9 cellular contexts compared by ENCODE assay signal in the genomic region with DNA sequence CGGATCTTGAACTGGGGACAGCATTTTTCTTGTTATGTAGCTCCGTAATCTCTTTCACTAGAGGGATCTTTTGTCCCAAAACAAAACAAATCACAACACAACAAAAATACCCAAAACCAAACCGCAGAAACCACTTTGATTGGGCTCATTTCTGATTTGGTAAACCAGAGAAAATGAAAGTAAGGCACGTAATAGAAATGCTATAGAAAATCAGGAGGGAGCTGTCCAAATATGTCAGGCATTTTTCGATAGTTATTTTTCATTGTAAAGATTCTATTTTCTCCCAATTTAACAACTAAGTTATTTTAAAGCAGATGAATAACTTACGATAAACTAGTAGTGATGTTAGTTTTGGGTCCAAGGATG. TPM values are rescaled to one million over a fixed set of nuclear protein-coding genes. Genes with fewer than 3 reads are reported as not detected.
A peak's percentile ranks its signal among the peaks of the same experiment; 100 is the strongest.
DNase-seq lines count a peak whose midpoint lies in the region; ATAC-seq and TF ChIP-seq lines count a peak whose summit lies in the region.
"Had no signal": no experiment of that assay in that cellular context is flagged by ENCODE, and none has a peak within 500 bp of the region (broad histone marks: within the 10 kb centered on the region; RNA-seq: fewer than 3 reads in every experiment).

No MANE protein-coding gene starts in this region.

- no peaks in the 10 kb centered on the region for H3K36me3 Mint-ChIP-seq in T-helper 2 cell treated with Interferon-gamma antibody and Interleukin-4, amounts not matched to agents 5 μg/mL and 100 μg/mL, for 36 hours (ENCODE audit: low read depth)

- H3K27me3 ChIP-seq in GM23248 (replicated peaks; ENCODE audit: insufficient read depth) (peaks cover 10% of the 10 kb centered on the region; the same call in 1 of the 2 replicates), gastrocnemius medialis (peaks cover 47 to 53% (median 52%) of the 10 kb centered on the region in 3 donors)

- peaks cover 12% of the 10 kb centered on the region for H3K4me1 Mint-ChIP-seq in T-helper 2 cell treated with Interferon-gamma antibody and Interleukin-4, amounts not matched to agents 5 μg/mL and 100 μg/mL, for 36 hours (ENCODE audit: low read depth)

- no peaks in the 10 kb centered on the region for H3K9me3 Mint-ChIP-seq in T-helper 2 cell treated with Interferon-gamma antibody and Interleukin-4, amounts not matched to agents 5 μg/mL and 100 μg/mL, for 36 hours

- in situ Hi-C loops in GM23248 (cut with MboI) = loop anchor here (25.0 kb wide), 1 partner anchor 818 kb away; no protein-coding TSS in a partner anchor
- in situ Hi-C loops in gastrocnemius medialis (cut with MboI; ENCODE audit: low sequenced_read_pairs in 4 of 4) = no loop called here

- H3K4me3 ChIP-seq in GM23248 (peak overlapping the region; percentile 83), fibroblast of pulmonary artery (replicated peaks; ENCODE audit: low read depth, low read length) (peak overlapping the region; percentile 53), gastrocnemius medialis (peak overlapping the region; percentile 78 to 96 (median 85))

- H3K4me1 ChIP-seq in GM23248 (ENCODE audit: insufficient read depth) (no peaks in the 10 kb centered on the region), gastrocnemius medialis (peaks cover 10 to 21% of the 10 kb centered on the region in 2 donors)

- H4K20me1 ChIP-seq in GM23248 (ENCODE audit: insufficient read depth) = no peaks in the 10 kb centered on the region

- CTCF ChIA-PET in GM10248 (lab: Yijun Ruan, JAX) = interaction anchor here (1.2 to 2.9 kb wide), 2 partner anchors 9 to 12 kb away, joined by 3 to 12 read pairs; no protein-coding TSS in a partner anchor

- no peaks in the 10 kb centered on the region for H3K36me3 ChIP-seq in GM23248 (ENCODE audit: low read depth)
- no peaks in the 10 kb centered on the region for H3K36me3 ChIP-seq in gastrocnemius medialis

- H3F3A ChIP-seq in GM23248 (ENCODE audit: insufficient read depth) = peaks cover 5% of the 10 kb centered on the region; the same call in 1 of the 2 replicates

- TF ChIP-seq CTCF in fibroblast of pulmonary artery (IDR thresholded peaks at IDR 0.05; ENCODE audit: low read length, missing control alignments) (no peak), gastrocnemius medialis (IDR thresholded peaks at IDR 0.05 in 4 of 5, conservative IDR thresholded peaks at IDR 0.05 in 1 of 5) (no peak), GM10248 (IDR thresholded peaks at IDR 0.05; ENCODE audit: control extremely low read depth, extremely low read depth, low read depth, missing control alignments) (no peak)

- 9 to 17% methylated on average over 6 of the region's 6 CpGs for WGBS in GM23248 (ENCODE audit: low coverage in 1 of 2, low lambda C conversion rate in 2 of 2, missing lambda C conversion rate in 2 of 2), 2 experiments

- H3K4me3 Mint-ChIP-seq in T-helper 2 cell treated with Interferon-gamma antibody and Interleukin-4, amounts not matched to agents 5 μg/mL and 100 μg/mL, for 36 hours = peak overlapping the region; percentile 82

- no peak for TF ChIP-seq POLR2A in gastrocnemius medialis (IDR thresholded peaks at IDR 0.05)

- H3K9me3 ChIP-seq in GM23248 (ENCODE audit: low read depth) = no peaks in the 10 kb centered on the region
- no peaks in the 10 kb centered on the region for H3K9me3 ChIP-seq in gastrocnemius medialis

- H3K27ac ChIP-seq in GM23248 (no peak overlapping the region), gastrocnemius medialis (no peak overlapping the region)

- peaks cover 40% of the 10 kb centered on the region for H3K27me3 Mint-ChIP-seq in T-helper 2 cell treated with Interferon-gamma antibody and Interleukin-4, amounts not matched to agents 5 μg/mL and 100 μg/mL, for 36 hours (ENCODE audit: low read depth)

- peak overlapping the region; percentile 79 for H2AFZ ChIP-seq in GM23248

- no peaks in the 10 kb centered on the region for H3K9me2 ChIP-seq in GM23248 (ENCODE audit: insufficient read depth)

- no peak overlapping the region for H3K9ac ChIP-seq in GM23248

- DNase-seq in GM23248 (peak; percentile 40), fibroblast of pulmonary artery (ENCODE audit: low read depth) (peak; percentile 21), gastrocnemius medialis (no peak), posterior vena cava (ENCODE audit: low spot score) (no peak), GM10248 (ENCODE audit: extremely low spot score) (no peak)
- no peak for DNase-seq in T-helper 2 cell treated with Interferon-gamma antibody and Interleukin-4, amounts not matched to agents 5 μg/mL and 100 μg/mL, for 36 hours (ENCODE audit: low spot score)
- no peak for DNase-seq in stimulated activated CD4-positive, alpha-beta T cell treated with anti-CD3 and anti-CD28 coated beads, Interleukin-15, amount 100 ng/mL, for 24 hours
- DNase-seq: activated naive CD4-positive, alpha-beta T cell treated with anti-CD3 and anti-CD28 coated beads, Interleukin-2, amount 50 U/mL, for 16 hours had no signal

- no peak for ATAC-seq in gastrocnemius medialis
- ATAC-seq in GM21390 (IDR thresholded peaks at IDR 0.05; ENCODE audit: unreplicated experiment) = no peak

- POLR2A ChIA-PET in GM10248 (lab: Yijun Ruan, JAX) = no interaction called here

- peak overlapping the region; percentile 99 for H3K4me2 ChIP-seq in GM23248 (ENCODE audit: unreplicated experiment)

- no peaks in the 10 kb centered on the region for H3K79me2 ChIP-seq in GM23248 (ENCODE audit: insufficient read depth)

- no peak overlapping the region for H3K27ac Mint-ChIP-seq in T-helper 2 cell treated with Interferon-gamma antibody and Interleukin-4, amounts not matched to agents 5 μg/mL and 100 μg/mL, for 36 hours

- intact Hi-C loops in gastrocnemius medialis (cut with DNase I; ENCODE audit: low total_unique reads) = loop anchor here (10.0 kb wide), 1 partner anchor 820 kb away; no protein-coding TSS in a partner anchor
- intact Hi-C loops in posterior vena cava (cut with DNase I) = no loop called here

RNA-seq across cellular contexts. Expression of a gene that starts 2.0 kb away (rescaled TPM):
- total RNA-seq in GM23248 (2014; rRNA removed; shearing (Covaris generic)) = not detected in 2 replicates
- not detected in 2 replicates for polyA plus RNA-seq in GM23248 (2016; fragmentation: Nextera tagmentation; extraction: Ambion mirVana)
- total RNA-seq in gastrocnemius medialis = 1 to 10 TPM; 1.2 to 9.3 (median 2.8) TPM
- total RNA-seq in posterior vena cava = 1 to 10 TPM in 1 of 2 donors, under 1 TPM in 1; 0.51 to 5.0 TPM

Comparison
In these comparisons a context has a peak if more than half of its experiments do, and no peak if none do; other contexts are left out.
1. DNase-seq: peak in GM23248 (single experiment) and fibroblast of pulmonary artery (single experiment); none in T-helper 2 cell treated with Interferon-gamma antibody and Interleukin-4, amounts not matched to agents 5 μg/mL and 100 μg/mL, for 36 hours (single experiment), gastrocnemius medialis (0 of 2), stimulated activated CD4-positive, alpha-beta T cell treated with anti-CD3 and anti-CD28 coated beads, Interleukin-15, amount 100 ng/mL, for 24 hours (single experiment), posterior vena cava (single experiment) and GM10248 (single experiment).
2. Peak in every context shown above with its lines, with median percentiles within 50 percentile points of each other: H3K4me3 ChIP-seq.